Comparison of ENCODE assay signal across 14 cellular contexts in genomic region chr1:229892515-229893117, GRCh38.
DNase-seq lines count a peak whose midpoint lies in the region; ATAC-seq and TF ChIP-seq lines count a peak whose summit lies in the region.
"Had no signal": no experiment of that assay in that cellular context is flagged by ENCODE, and none has a peak within 500 bp of the region (broad histone marks: within the 10 kb centered on the region; RNA-seq: fewer than 3 reads in every experiment).

No MANE protein-coding gene starts in this region.

- DNase-seq in NCI-H146 (lab: John Stamatoyannopoulos, UW) = peak; percentile 42
- no peak for DNase-seq in NCI-H146 treated with DMSO at 0.1 percent for 48 hours (lab: John Stamatoyannopoulos, UW; ENCODE audit: unreplicated experiment)
- no peak for DNase-seq in HEK293T (ENCODE audit: extremely low spot score)
- DNase-seq in RPMI8226 = peak; percentile 2
- no peak for DNase-seq in mucosa of descending colon
- no peak for DNase-seq in GM13977 (ENCODE audit: low spot score)
- no peak for DNase-seq in SW 1271 (lab: John Stamatoyannopoulos, UW)
- DNase-seq: 8988T; AML-193; CD4-positive, CD25-positive, alpha-beta regulatory T cell; DMS79; HCEC 1CT had no signal

- H3K9me3 ChIP-seq in mucosa of descending colon = no peaks in the 10 kb centered on the region
- H3K9me3 ChIP-seq: BLaER1 had no signal

- CTCF ChIA-PET in HEK293T (lab: Yijun Ruan, JAX) = no interaction called here

- peak; percentile 67 for ATAC-seq in mucosa of descending colon
- ATAC-seq in HG02571 (IDR thresholded peaks at IDR 0.05; ENCODE audit: unreplicated experiment) = no peak

- H3K4me3 ChIP-seq in mucosa of descending colon = no peak overlapping the region
- H3K4me3 ChIP-seq: BLaER1 had no signal

- POLR2A ChIA-PET in HEK293T (lab: Yijun Ruan, JAX) = no interaction called here

- intact Hi-C loops in mucosa of descending colon (cut with DNase I, micrococcal nuclease) = no loop called here

- no peak for TF ChIP-seq CTCF in mucosa of descending colon (IDR thresholded peaks at IDR 0.05)
- TF ChIP-seq CTCF in GM13977 (IDR thresholded peaks at IDR 0.05; ENCODE audit: extremely low read depth, insufficient read depth, missing control alignments) = no peak

- H3K36me3 ChIP-seq in mucosa of descending colon (ENCODE audit: low read depth) = no peaks in the 10 kb centered on the region
- H3K36me3 ChIP-seq: BLaER1 had no signal

- H3K4me1 ChIP-seq in mucosa of descending colon (ENCODE audit: low read depth) = no peaks in the 10 kb centered on the region
- H3K4me1 ChIP-seq: BLaER1 had no signal

- in situ Hi-C loops in GM13977 (cut with MboI; ENCODE audit: low pct_unique_long_range_greater_than_20kb, low sequenced_read_pairs, unreplicated experiment) = no loop called here

TF ChIP-seq in HEK293T, 16 proteins besides CTCF, POLR2A, EP300 and RAD21:
- TF ChIP-seq LEF1 (IDR thresholded peaks at IDR 0.05; ENCODE audit: borderline replicate concordance) = 0 out of 2 replicates have a peak, but pooled peaks have one; percentile 12
- TF ChIP-seq ZNF384 (IDR thresholded peaks at IDR 0.05) = no peak
TF ChIP-seq in HEK293T: peak in this region for 1.

Comparison
In these comparisons a context has a peak if more than half of its experiments do, and no peak if none do; other contexts are left out.
1. DNase-seq: peak in NCI-H146 (single experiment) and RPMI8226 (single experiment); none in NCI-H146 treated with DMSO at 0.1 percent for 48 hours (single experiment), HEK293T (single experiment), mucosa of descending colon (0 of 3), GM13977 (single experiment) and SW 1271 (0 of 2).